Comparison of ENCODE assay signal across 13 cellular contexts in genomic region chr13:95564948-95565347, GRCh38. TPM values are rescaled to one million over a fixed set of nuclear protein-coding genes. Genes with fewer than 3 reads are reported as not detected.
DNase-seq lines count a peak whose midpoint lies in the region; ATAC-seq, FAIRE-seq and TF ChIP-seq lines count a peak whose summit lies in the region.
"Had no signal": no experiment of that assay in that cellular context is flagged by ENCODE, and none has a peak within 500 bp of the region (broad histone marks: within the 10 kb centered on the region; RNA-seq: fewer than 3 reads in every experiment).

No MANE protein-coding gene starts in this region.

- peaks cover 0 to 14% (median 0%) of the 10 kb centered on the region in 3 donors for H3K36me3 ChIP-seq in pancreas
- H3K36me3 ChIP-seq: heart right ventricle, SJCRH30 had no signal

- DNase-seq in GM03348 (ENCODE audit: low spot score): peak; percentile 29
- DNase-seq in OCI-M1 (lab: John Stamatoyannopoulos, UW): peak; percentile 42
- DNase-seq in epithelial cell of proximal tubule (ENCODE audit: low read depth): peak; percentile 79
- DNase-seq in pancreas: no peak
- DNase-seq in GOT3 (lab: John Stamatoyannopoulos, UW): no peak
- DNase-seq in activated gamma-delta T cell treated with Interleukin-2 at 50 U/mL for 16 hours: no peak
- no peak for DNase-seq in NK-92 (lab: John Stamatoyannopoulos, UW; ENCODE audit: unreplicated experiment)
- DNase-seq: DMS79 treated with DMSO at 0.1 percent for 48 hours, heart right ventricle, NCI-H2227 treated with DMSO at 0.1 percent for 48 hours, SJCRH30 had no signal

- no peak for FAIRE-seq in pancreas (lab: Jason Lieb, UNC)

- intact Hi-C loops in pancreas (cut with DNase I): no loop called here

- H3K27ac ChIP-seq in pancreas: peak overlapping the region in 2 of 4 donors; percentile 35 to 51
- H3K27ac ChIP-seq: SJCRH30 had no signal

- WGBS in pancreas, 2 donors: 56% methylated on average over 3 of the region's 3 CpGs

- H3K9me3 ChIP-seq in pancreas: no peaks in the 10 kb centered on the region
- H3K9me3 ChIP-seq: SJCRH30 had no signal

- no peak overlapping the region for H3K4me3 ChIP-seq in epithelial cell of proximal tubule (ENCODE audit: low read depth, low read length)
- no peak overlapping the region for H3K4me3 ChIP-seq in pancreas
- H3K4me3 ChIP-seq: heart right ventricle, SJCRH30 had no signal

- TF ChIP-seq CTCF in epithelial cell of proximal tubule (conservative IDR thresholded peaks at IDR 0.05; ENCODE audit: low read depth, low read length) (no peak), pancreas (IDR thresholded peaks at IDR 0.05) (no peak)

- ATAC-seq in pancreas (peak in 3 of 4 donors; percentile 32 to 70 (median 67)), GM19452 (IDR thresholded peaks at IDR 0.05; ENCODE audit: unreplicated experiment) (no peak)
- ATAC-seq: activated T-helper 17 cell treated with anti-CD3 and anti-CD28 coated beads, Interleukin-2, amount 50 U/mL, for 72 hours had no signal

- H3K4me1 ChIP-seq in pancreas: peaks cover 0 to 5% (median 0%) of the 10 kb centered on the region in 3 donors
- H3K4me1 ChIP-seq: SJCRH30 had no signal

- H3K27me3 ChIP-seq in pancreas: no peaks in the 10 kb centered on the region
- H3K27me3 ChIP-seq: SJCRH30 had no signal

RNA-seq across cellular contexts. Expression of gene CLDN10, which starts 12.4 kb away (rescaled TPM):
- total RNA-seq in epithelial cell of proximal tubule: 24.3 and 65.2 TPM in 2 replicates
- total RNA-seq in pancreas: 100 to 1,000 TPM in 2 of 6 donors, 10 to 100 TPM in 4; 83.8 to 174 (median 96.2) TPM
- polyA plus RNA-seq in pancreas: 100 to 1,000 TPM in 1 of 2 donors, 10 to 100 TPM in 1; 96.5 to 258 TPM
- total RNA-seq: activated T-helper 17 cell treated with anti-CD3 and anti-CD28 coated beads, Interleukin-2, amount 50 U/mL, for 72 hours; SJCRH30 had no signal

Comparison
In these comparisons a context has a peak if more than half of its experiments do, and no peak if none do; other contexts are left out.
1. DNase-seq: peak in GM03348 (single experiment), OCI-M1 (single experiment) and epithelial cell of proximal tubule (single experiment); none in pancreas (0 of 6), GOT3 (single experiment), activated gamma-delta T cell treated with Interleukin-2 at 50 U/mL for 16 hours (single experiment) and NK-92 (single experiment).